Comparison of ENCODE assay signal across 17 cellular contexts in the genomic region with DNA sequence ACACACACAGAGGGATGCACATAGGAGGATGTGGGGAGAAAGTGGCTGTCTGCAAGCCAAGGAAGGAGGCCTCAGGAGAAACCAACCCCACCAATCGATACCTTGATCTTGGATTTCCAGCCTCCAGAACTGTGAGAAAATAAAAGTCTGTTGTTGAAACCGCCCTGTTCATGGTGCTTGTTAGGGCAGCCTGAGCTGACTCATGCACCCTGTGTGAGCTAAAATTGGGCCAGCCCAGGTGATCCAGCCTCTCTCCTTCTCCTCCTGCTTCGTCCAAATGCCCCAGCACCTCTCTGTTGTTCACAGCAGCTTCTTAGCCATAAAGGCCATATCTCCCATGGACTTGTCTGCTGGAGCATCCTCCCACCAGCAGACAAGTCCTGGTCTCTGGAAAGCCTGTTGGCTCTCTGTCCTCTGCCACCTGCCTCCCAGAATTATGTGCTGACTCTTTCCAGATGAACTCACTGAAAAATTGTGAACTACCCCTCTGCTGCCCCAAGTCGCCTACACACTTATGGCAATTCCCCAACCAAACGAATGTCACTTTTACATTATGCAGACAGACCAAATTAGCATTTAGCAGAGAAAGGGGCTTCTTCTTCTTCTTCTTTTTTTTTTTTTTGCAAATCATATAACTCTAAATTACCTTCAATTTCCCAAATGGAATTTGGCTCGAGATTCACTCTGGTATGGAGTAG.
"Had no signal": no experiment of that assay in that cellular context is flagged by ENCODE, and none has a peak within 500 bp of the region (broad histone marks: within the 10 kb centered on the region; RNA-seq: fewer than 3 reads in every experiment).

No MANE protein-coding gene starts in this region.

- H3K27me3 Mint-ChIP-seq: naive thymus-derived CD4-positive, alpha-beta T cell had no signal

- H3K4me1 Mint-ChIP-seq: endodermal cell had no signal

- H3K27ac Mint-ChIP-seq: endodermal cell; naive thymus-derived CD4-positive, alpha-beta T cell had no signal

- H3K4me3 ChIP-seq: coronary artery, heart left ventricle, spleen, stomach had no signal

- H3K4me3 Mint-ChIP-seq: endodermal cell, neural crest cell had no signal

- DNase-seq: effector CD4-positive, alpha-beta T cell; endodermal cell; heart left ventricle; hippocampal formation; kidney glomerular epithelial cell; naive thymus-derived CD4-positive, alpha-beta T cell; posterior cingulate gyrus; spleen; stimulated activated CD4-positive, alpha-beta T cell treated with anti-CD3 and anti-CD28 coated beads, Interleukin-15, amount 100 ng/mL, for 24 hours; stimulated activated CD4-positive, alpha-beta T cell treated with anti-CD3 and anti-CD28 coated beads, Interleukin-1b, Interleukin-23, amount 100 ng/mL, for 48 hours; stimulated activated CD4-positive, alpha-beta T cell treated with anti-CD3 and anti-CD28 coated beads, Interleukin-4, amount 100 ng/mL, for 24 hours; stimulated activated naive CD4-positive, alpha-beta T cell; stomach; substantia nigra had no signal

- ATAC-seq: heart left ventricle; naive thymus-derived CD4-positive, alpha-beta T cell; sciatic nerve had no signal
